In genomic region chr4:87616268-87616667, GRCh38 we compare ENCODE assay signal across 33 cellular contexts. TPM values are rescaled to one million over a fixed set of nuclear protein-coding genes. Genes with fewer than 3 reads are reported as not detected.
"Had no signal": no experiment of that assay in that cellular context is flagged by ENCODE, and none has a peak within 500 bp of the region (broad histone marks: within the 10 kb centered on the region; RNA-seq: fewer than 3 reads in every experiment).

No MANE protein-coding gene starts in this region.

- H3K4me3 ChIP-seq: colonic mucosa, esophagus squamous epithelium, gastrocnemius medialis, heart right ventricle, left lung, lower lobe of right lung, mucosa of descending colon had no signal

- H3K36me3 ChIP-seq: colonic mucosa, esophagus squamous epithelium, gastrocnemius medialis, heart right ventricle, left lung, lower lobe of right lung had no signal

- H3K27me3 ChIP-seq: colonic mucosa, gastrocnemius medialis had no signal

- H3K27ac ChIP-seq: colonic mucosa, epithelial cell of prostate, esophagus squamous epithelium, gastrocnemius medialis, heart right ventricle, left lung, lower lobe of right lung had no signal

- ATAC-seq: effector memory CD8-positive, alpha-beta T cell; esophagus mucosa; gastrocnemius medialis; heart right ventricle; left cardiac atrium; left lung; left ventricle myocardium superior; lower lobe of right lung; mucosa of descending colon had no signal

- H3K9me3 ChIP-seq: colonic mucosa, esophagus squamous epithelium, gastrocnemius medialis, heart right ventricle, left lung, lower lobe of right lung, mucosa of descending colon had no signal

- DNase-seq: colonic mucosa; cortex of kidney; effector CD8-positive, alpha-beta T cell; effector memory CD8-positive, alpha-beta T cell; endodermal cell; erythroblast; esophagus squamous epithelium; foreskin fibroblast; foreskin melanocyte; gastrocnemius medialis; glutamatergic neuron; head of caudate nucleus; heart right ventricle; hippocampal formation; left cardiac atrium; left ventricle myocardium superior; lower lobe of right lung; mesenchymal stem cell; mucosa of descending colon had no signal

- FAIRE-seq: endometrium, islet of Langerhans, keratinocyte had no signal

- H3K4me1 ChIP-seq: colonic mucosa, esophagus squamous epithelium, left lung, lower lobe of right lung had no signal

RNA-seq across cellular contexts. Expression of gene DSPP, which starts 7.9 kb away (rescaled TPM):
- total RNA-seq: chondrocyte, colonic mucosa, dermis microvascular lymphatic vessel endothelial cell, endodermal cell, esophagus mucosa, gastrocnemius medialis, glomerular endothelial cell, heart right ventricle, kidney epithelial cell, left cardiac atrium, left lung, left ventricle myocardium superior, lower leg skin, lower lobe of right lung, lung microvascular endothelial cell, mesenteric fat pad, mesothelial cell of epicardium, mucosa of descending colon had no signal
- polyA plus RNA-seq: heart right ventricle, keratinocyte had no signal

RNA-seq across cellular contexts. Expression of gene DMP1, which starts 33.8 kb away (rescaled TPM):
- total RNA-seq: chondrocyte, colonic mucosa, dermis microvascular lymphatic vessel endothelial cell, esophagus mucosa, esophagus squamous epithelium, glomerular endothelial cell, heart right ventricle, kidney epithelial cell, left cardiac atrium, left lung, left ventricle myocardium superior, lower leg skin, lower lobe of right lung, lung microvascular endothelial cell, mesenteric fat pad, mesothelial cell of epicardium, mucosa of descending colon had no signal
- polyA plus RNA-seq: heart right ventricle, keratinocyte had no signal
